In the genomic region with DNA sequence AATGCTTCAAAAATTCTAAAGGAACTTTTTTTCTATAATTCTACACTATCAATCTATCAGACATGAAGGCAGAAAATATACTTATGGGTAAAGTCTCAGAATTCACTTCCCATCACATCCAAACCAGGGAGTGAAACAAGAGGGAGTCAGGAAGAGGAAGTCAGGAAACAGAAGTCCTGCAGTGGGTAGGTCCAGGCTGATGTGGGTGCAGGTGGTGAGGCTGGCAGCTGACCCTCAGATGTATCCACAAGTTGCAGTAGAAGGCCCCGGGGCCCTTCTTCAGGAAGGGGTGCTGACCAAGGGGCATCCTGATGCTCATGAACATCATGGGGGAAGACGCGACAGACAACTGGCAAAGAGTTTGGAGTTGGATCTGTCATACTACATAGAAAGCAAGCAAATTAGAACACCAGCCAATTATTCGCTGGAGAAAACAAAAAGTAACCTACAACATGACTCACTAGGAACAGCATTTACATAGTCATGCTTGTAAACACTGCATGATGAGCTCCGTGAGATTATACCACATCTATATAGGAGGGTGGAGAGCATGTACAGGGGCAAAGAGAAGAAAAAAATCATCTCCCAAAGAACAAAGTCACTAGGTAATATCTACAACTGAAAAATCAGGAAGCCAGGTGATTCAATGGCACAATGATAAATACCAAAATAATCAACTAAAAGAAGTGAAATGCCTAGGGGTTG, we compare ENCODE assay signal across 12 cellular contexts. TPM values are rescaled to one million over a fixed set of nuclear protein-coding genes. Genes with fewer than 3 reads are reported as not detected.
A peak's percentile ranks its signal among the peaks of the same experiment; 100 is the strongest.
DNase-seq lines count a peak whose midpoint lies in the region; FAIRE-seq and TF ChIP-seq lines count a peak whose summit lies in the region.
"Had no signal": no experiment of that assay in that cellular context is flagged by ENCODE, and none has a peak within 500 bp of the region (broad histone marks: within the 10 kb centered on the region; RNA-seq: fewer than 3 reads in every experiment).

No MANE protein-coding gene starts in this region.

- TF ChIP-seq POLR2A in H54 (IDR thresholded peaks at IDR 0.05; ENCODE audit: low read depth, low read length): no peak

- peaks cover 73% of the 10 kb centered on the region for H3K79me2 ChIP-seq in OCI-LY3 (ENCODE audit: low read length)

- H3K9me3 ChIP-seq in OCI-LY3 (ENCODE audit: insufficient read depth, low read length): no peaks in the 10 kb centered on the region

- peak overlapping the region; percentile 60 for H3K4me2 ChIP-seq in OCI-LY3 (ENCODE audit: low read length)

- no peak for FAIRE-seq in H54 (lab: Jason Lieb, UNC)
- FAIRE-seq: endometrium had no signal

- DNase-seq in SIG-M5 treated with dmso at 0.1 percent for 504 hours (lab: John Stamatoyannopoulos, UW; ENCODE audit: unreplicated experiment): peak; percentile 37
- no peak for DNase-seq in SIG-M5 (lab: John Stamatoyannopoulos, UW)
- peak; percentile 27 for DNase-seq in dedifferentiated amniotic fluid mesenchymal stem cell (ENCODE audit: extremely low spot score)
- DNase-seq in renal cortical epithelial cell (ENCODE audit: low read depth): peak; percentile 80
- DNase-seq in NCI-H187 treated with DMSO at 0.1 percent for 48 hours (lab: John Stamatoyannopoulos, UW): no peak
- DNase-seq in RPMI8226: no peak
- no peak for DNase-seq in H54 (ENCODE audit: insufficient read length, low spot score)
- DNase-seq: kidney glomerular epithelial cell, NCI-H774 had no signal

- TF ChIP-seq CTCF in OCI-LY3 (IDR thresholded peaks at IDR 0.05; ENCODE audit: low read depth, low read length): no peak

- no peak overlapping the region; the same call in 1 of the 2 replicates for H3K9ac ChIP-seq in OCI-LY3 (ENCODE audit: low read length)
- H3K9ac ChIP-seq: parathyroid adenoma had no signal

- H3K27ac ChIP-seq in OCI-LY3 (ENCODE audit: low read length): peak overlapping the region; percentile 27; the same call in 1 of the 2 replicates
- H3K27ac ChIP-seq: parathyroid adenoma had no signal

- H3K36me3 ChIP-seq in OCI-LY3 (replicated peaks; ENCODE audit: low read depth, low read length): no peaks in the 10 kb centered on the region

- H3K27me3 ChIP-seq in OCI-LY3 (ENCODE audit: low read depth, low read length): no peaks in the 10 kb centered on the region

- peaks cover 14% of the 10 kb centered on the region for H4K20me1 ChIP-seq in OCI-LY3 (ENCODE audit: insufficient read depth, low read length)

- no peak overlapping the region for H3K4me3 ChIP-seq in OCI-LY3 (ENCODE audit: low read length)

- H3K4me1 ChIP-seq in OCI-LY3 (ENCODE audit: low read length): peaks cover 25% of the 10 kb centered on the region

- no peak overlapping the region for H2AFZ ChIP-seq in OCI-LY3 (ENCODE audit: low read depth, low read length)
- H2AFZ ChIP-seq: parathyroid adenoma had no signal

RNA-seq across cellular contexts. Expression of a gene that starts 4.2 kb away (rescaled TPM):
- total RNA-seq in renal cortical epithelial cell: 73.8 and 141 TPM in 2 replicates

Comparison
In these comparisons a context has a peak if more than half of its experiments do, and no peak if none do; other contexts are left out.
1. DNase-seq: peak in SIG-M5 treated with dmso at 0.1 percent for 504 hours (single experiment), dedifferentiated amniotic fluid mesenchymal stem cell (single experiment) and renal cortical epithelial cell (single experiment); none in SIG-M5 (single experiment), NCI-H187 treated with DMSO at 0.1 percent for 48 hours (single experiment), RPMI8226 (single experiment) and H54 (single experiment).